In genomic region chr2:7899923-7900322, GRCh38 we compare ENCODE assay signal across 1 cellular context.
TF ChIP-seq lines count a peak whose summit lies in the region.

No MANE protein-coding gene starts in this region.

TF ChIP-seq in H1, 55 proteins besides CTCF, POLR2A, EP300 and RAD21:
- TF ChIP-seq KDM4A (IDR thresholded peaks at IDR 0.05; ENCODE audit: low read depth, low read length, severe bottlenecking): no peak
- no peak for TF ChIP-seq RBBP5 (IDR thresholded peaks at IDR 0.05; ENCODE audit: borderline replicate concordance, low read depth, low read length)
- TF ChIP-seq SIRT6 (IDR thresholded peaks at IDR 0.05; ENCODE audit: low read length): no peak
- peak; percentile 32; the same call in 1 of the 2 replicates for TF ChIP-seq EGR1 (IDR thresholded peaks at IDR 0.05; ENCODE audit: borderline replicate concordance, low read depth, low read length)
- TF ChIP-seq CHD7 (IDR thresholded peaks at IDR 0.05; ENCODE audit: insufficient replicate concordance, low read length): peak; percentile 62
- peak; percentile 20 to 59; a peak in 1 of 4 replicates for TF ChIP-seq HDAC2 (IDR thresholded peaks at IDR 0.05; ENCODE audit: borderline replicate concordance in 1 of 2, low read depth in 2 of 2, low read length in 2 of 2)
- peak; percentile 93 for TF ChIP-seq TCF12 (IDR thresholded peaks at IDR 0.05; ENCODE audit: low read depth, low read length)
- 0 out of 2 replicates have a peak, but pooled peaks have one; percentile 53 for TF ChIP-seq SP4 (IDR thresholded peaks at IDR 0.05; ENCODE audit: low read length)
- TF ChIP-seq YY1 (IDR thresholded peaks at IDR 0.05; ENCODE audit: low read depth, low read length): peak; percentile 57; the same call in 1 of the 2 replicates
- no peak for TF ChIP-seq BACH1 (IDR thresholded peaks at IDR 0.05; ENCODE audit: low read length)
